ENCODE assay signal across 8 cellular contexts in genomic region chrX:45806410-45807121, GRCh38.
DNase-seq lines count a peak whose midpoint lies in the region; ATAC-seq and TF ChIP-seq lines count a peak whose summit lies in the region.

No MANE protein-coding gene starts in this region.

- H3K4me1 ChIP-seq in DND-41 (ENCODE audit: insufficient read depth, low read length), result peaks cover 38% of the 10 kb centered on the region
- peaks cover 47% of the 10 kb centered on the region for H3K4me1 ChIP-seq in mammary epithelial cell (ENCODE audit: insufficient read depth, low read length)

- H3K36me3 Mint-ChIP-seq in naive B cell, result no peaks in the 10 kb centered on the region

- peaks cover 45% of the 10 kb centered on the region for H3K79me2 ChIP-seq in DND-41 (ENCODE audit: insufficient read depth, low read length)
- peaks cover 82% of the 10 kb centered on the region for H3K79me2 ChIP-seq in mammary epithelial cell (ENCODE audit: insufficient read depth, low read length)

- peak overlapping the region in 4 of 6 donors; percentile 15 to 93 (median 70) for H3K27ac Mint-ChIP-seq in naive B cell

- H3K27ac ChIP-seq in DND-41 (ENCODE audit: low read length) (peak overlapping the region; percentile 79), mammary epithelial cell (ENCODE audit: insufficient read depth, low read depth, low read length) (peak overlapping the region; percentile 85)

- ATAC-seq in DND-41 (ENCODE audit: insufficient read depth, low read depth) (peak; percentile 89), GM21717 (IDR thresholded peaks at IDR 0.05; ENCODE audit: unreplicated experiment) (peak; percentile 67), naive B cell (ENCODE audit: low read depth in 2 of 2) (peak; percentile 79 to 86), GM18873 (IDR thresholded peaks at IDR 0.05; ENCODE audit: low FRiP score, unreplicated experiment) (no peak)

- dilution Hi-C loops in mammary epithelial cell (cut with HindIII; ENCODE audit: low sequenced_read_pairs), result no loop called here

- H3K27me3 Mint-ChIP-seq in naive B cell, result peaks cover 0 to 13% (median 0%) of the 10 kb centered on the region in 3 donors

- TF ChIP-seq CTCF in DND-41 (IDR thresholded peaks at IDR 0.05; ENCODE audit: borderline replicate concordance, extremely low read depth, low read length, poor library complexity, severe bottlenecking) (no peak), mammary epithelial cell (conservative IDR thresholded peaks at IDR 0.05 in 1 of 2, IDR thresholded peaks at IDR 0.05 in 1 of 2; ENCODE audit: extremely low read depth in 1 of 2, insufficient read depth in 1 of 2, low read depth in 1 of 2, low read length in 2 of 2) (no peak)

- peaks cover 17 to 18% (median 17%) of the 10 kb centered on the region in 3 donors for H3K4me1 Mint-ChIP-seq in naive B cell

- H3K9me3 Mint-ChIP-seq in naive B cell, result no peaks in the 10 kb centered on the region

- DNase-seq in DND-41, result peak; percentile 70
- peak; percentile 69 for DNase-seq in mammary epithelial cell
- DNase-seq in naive B cell, result peak; percentile 13
- no peak for DNase-seq in OCI-M2 (lab: John Stamatoyannopoulos, UW; ENCODE audit: unreplicated experiment)
- DNase-seq in RKO (ENCODE audit: low spot score), result no peak

- peak overlapping the region; percentile 61 for H2AFZ ChIP-seq in DND-41 (ENCODE audit: low read depth, low read length)
- H2AFZ ChIP-seq in mammary epithelial cell (ENCODE audit: low read depth, low read length), result no peak overlapping the region

- intact Hi-C loops in mammary epithelial cell (cut with micrococcal nuclease), result no loop called here

- H3K27me3 ChIP-seq in DND-41 (ENCODE audit: insufficient read depth, low read length, poor library complexity) (no peaks in the 10 kb centered on the region), mammary epithelial cell (ENCODE audit: insufficient read depth, low read length) (no peaks in the 10 kb centered on the region)

- no TSS peak for BruUV-seq in mammary epithelial cell (replicated peaks; lab: Mats Ljungman, UMichigan)

- H3K4me3 ChIP-seq in DND-41 (ENCODE audit: low read depth in 1 of 2, low read length in 2 of 2) (peak overlapping the region; percentile 18 to 58; a peak in 3 of 4 replicates), mammary epithelial cell (replicated peaks in 1 of 3; ENCODE audit: insufficient read depth in 1 of 3, low read depth in 2 of 3, low read length in 3 of 3) (peak overlapping the region in 1 of 3 experiments; percentile 3)

- peak overlapping the region; percentile 56 to 90 (median 79) for H3K4me3 Mint-ChIP-seq in naive B cell

- H4K20me1 ChIP-seq in DND-41 (ENCODE audit: insufficient read depth, low read length) (no peaks in the 10 kb centered on the region; the same call in 1 of the 2 replicates), mammary epithelial cell (ENCODE audit: insufficient read depth, low read length) (no peaks in the 10 kb centered on the region)

- H3K9me3 ChIP-seq in DND-41 (ENCODE audit: insufficient read depth, low read length, severe bottlenecking) (no peaks in the 10 kb centered on the region), mammary epithelial cell (replicated peaks; ENCODE audit: insufficient read depth, low read length) (no peaks in the 10 kb centered on the region)

- H3K36me3 ChIP-seq in DND-41 (ENCODE audit: insufficient read depth, low read length) (no peaks in the 10 kb centered on the region; the same call in 1 of the 2 replicates), mammary epithelial cell (ENCODE audit: insufficient read depth, low read length) (peaks cover 5% of the 10 kb centered on the region)

- CTCF ChIA-PET in mammary epithelial cell (lab: Charles Lee; ENCODE audit: low non-redundant PET), result no interaction called here

- in situ Hi-C loops in mammary epithelial cell (cut with MboI; ENCODE audit: low sequenced_read_pairs in 2 of 2), result no loop called here

- peak overlapping the region; percentile 69 for H3K4me2 ChIP-seq in DND-41 (ENCODE audit: insufficient read depth, low read length)
- H3K4me2 ChIP-seq in mammary epithelial cell (ENCODE audit: insufficient read depth, low read depth, low read length), result peak overlapping the region; percentile 21

- H3K9ac ChIP-seq in DND-41 (ENCODE audit: low read depth, low read length) (peak overlapping the region; percentile 50), mammary epithelial cell (ENCODE audit: insufficient read depth, low read length) (no peak overlapping the region)

- WGBS in mammary epithelial cell (ENCODE audit: low coverage, missing lambda C conversion rate), result 59% methylated on average over 10 of the region's 10 CpGs

TF ChIP-seq in PFSK-1, 5 proteins besides CTCF, POLR2A, EP300 and RAD21:
- TF ChIP-seq POLR2AphosphoS5 (IDR thresholded peaks at IDR 0.05; ENCODE audit: low read depth, low read length) (peak; percentile 41; the same call in 1 of the 2 replicates), FOXP2 (optimal IDR thresholded peaks at IDR 0.05; ENCODE audit: borderline replicate concordance, extremely low read depth, extremely low read length, insufficient read depth) (no peak), TAF1 (IDR thresholded peaks at IDR 0.05; ENCODE audit: borderline replicate concordance, insufficient read depth, low read length) (0 out of 2 replicates have a peak, but pooled peaks have one; percentile 28)

Comparison
In these comparisons a context has a peak if more than half of its experiments do, and no peak if none do; other contexts are left out.
1. DNase-seq: peak in DND-41 (single experiment), mammary epithelial cell (single experiment) and naive B cell (single experiment); none in OCI-M2 (single experiment) and RKO (single experiment).